In the genomic region with DNA sequence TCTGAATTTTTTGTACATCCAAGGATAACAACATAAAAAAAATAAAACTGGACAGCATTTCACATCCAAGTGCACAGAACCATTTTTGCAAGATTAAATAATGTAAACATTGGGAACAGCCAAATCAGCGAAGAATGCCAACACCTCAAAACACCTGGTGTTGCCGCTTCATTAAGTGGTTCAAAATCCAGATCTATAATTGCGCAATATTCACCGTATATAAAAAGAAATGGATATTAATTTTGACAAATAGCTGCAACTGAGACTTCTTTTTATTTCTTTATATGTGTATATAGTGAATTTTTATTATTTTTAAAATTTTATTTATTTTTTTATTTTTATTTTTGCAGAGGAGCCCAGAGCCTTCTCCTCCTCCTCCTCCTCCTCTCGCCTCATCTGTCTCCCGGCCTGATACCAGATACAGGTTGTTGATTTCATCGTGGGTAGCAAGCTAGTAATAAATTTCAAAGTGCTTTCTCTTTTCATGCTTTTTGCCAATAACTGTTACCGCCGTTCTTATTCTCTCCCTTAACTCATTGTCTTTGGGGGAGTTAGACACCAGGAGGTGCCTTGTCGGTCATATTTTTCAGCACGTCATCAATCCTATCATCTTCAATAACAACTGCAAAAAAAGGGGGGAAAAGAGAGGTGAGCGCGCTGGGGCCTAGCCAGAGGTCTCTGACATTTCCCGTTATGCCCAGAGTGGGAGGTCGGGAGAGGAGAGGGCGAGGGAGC, we compare ENCODE assay signal across 9 cellular contexts. TPM values are rescaled to one million over a fixed set of nuclear protein-coding genes. Genes with fewer than 3 reads are reported as not detected.
DNase-seq lines count a peak whose midpoint lies in the region; ATAC-seq and TF ChIP-seq lines count a peak whose summit lies in the region.
"Had no signal": no experiment of that assay in that cellular context is flagged by ENCODE, and none has a peak within 500 bp of the region (broad histone marks: within the 10 kb centered on the region; RNA-seq: fewer than 3 reads in every experiment).

No MANE protein-coding gene starts in this region.

- intact Hi-C loops in natural killer cell (cut with micrococcal nuclease): no loop called here

- H3K4me3 ChIP-seq in AG10803 (ENCODE audit: low read length) (peak overlapping the region; percentile 80), epithelial cell of esophagus (ENCODE audit: low read length) (peak overlapping the region; percentile 70)

- no peaks in the 10 kb centered on the region for H3K36me3 Mint-ChIP-seq in natural killer cell

- H3K27me3 Mint-ChIP-seq in natural killer cell (ENCODE audit: low read depth in 2 of 2): peaks cover 48 to 67% of the 10 kb centered on the region in 2 donors

- H3K4me1 Mint-ChIP-seq in natural killer cell: peaks cover 0 to 14% of the 10 kb centered on the region in 2 donors

- no peak for DNase-seq in AG10803 (ENCODE audit: low read depth)
- DNase-seq in NCI-H1694 treated with DMSO at 0.1 percent for 48 hours (lab: John Stamatoyannopoulos, UW): peak; percentile 27
- DNase-seq in epithelial cell of esophagus (ENCODE audit: low read depth): no peak
- DNase-seq in natural killer cell: no peak
- DNase-seq in inferior parietal cortex (ENCODE audit: extremely low spot score): no peak
- DNase-seq in NCI-H2196 (lab: John Stamatoyannopoulos, UW; ENCODE audit: unreplicated experiment): no peak
- DNase-seq in mesenteric fat pad (ENCODE audit: low spot score): no peak
- DNase-seq: SIG-M5 had no signal

- no peak for ATAC-seq in natural killer cell
- no peak for ATAC-seq in GM21737 (IDR thresholded peaks at IDR 0.05; ENCODE audit: unreplicated experiment)

- no peaks in the 10 kb centered on the region for H3K9me3 Mint-ChIP-seq in natural killer cell

- no peak overlapping the region for H3K27ac Mint-ChIP-seq in natural killer cell

- TF ChIP-seq CTCF in AG10803 (conservative IDR thresholded peaks at IDR 0.05; ENCODE audit: low read length) (no peak), epithelial cell of esophagus (IDR thresholded peaks at IDR 0.05; ENCODE audit: insufficient read depth, low read depth, low read length, missing control alignments) (no peak), natural killer cell (IDR thresholded peaks at IDR 0.05) (no peak)

- peak overlapping the region; percentile 73 for H3K4me3 Mint-ChIP-seq in natural killer cell

RNA-seq across cellular contexts. Expression of a gene that starts 2.7 kb away (rescaled TPM):
- 1 to 10 TPM; 1.6 to 2.6 (median 1.6) TPM for total RNA-seq in natural killer cell
- total RNA-seq in mesenteric fat pad: 13.6 TPM

RNA-seq across cellular contexts. Expression of a gene that starts 24.7 kb away (rescaled TPM):
- total RNA-seq in natural killer cell: 10 to 100 TPM; 21.0 to 29.5 (median 28.8) TPM
- total RNA-seq in mesenteric fat pad: 26.8 TPM
